In the genomic region with DNA sequence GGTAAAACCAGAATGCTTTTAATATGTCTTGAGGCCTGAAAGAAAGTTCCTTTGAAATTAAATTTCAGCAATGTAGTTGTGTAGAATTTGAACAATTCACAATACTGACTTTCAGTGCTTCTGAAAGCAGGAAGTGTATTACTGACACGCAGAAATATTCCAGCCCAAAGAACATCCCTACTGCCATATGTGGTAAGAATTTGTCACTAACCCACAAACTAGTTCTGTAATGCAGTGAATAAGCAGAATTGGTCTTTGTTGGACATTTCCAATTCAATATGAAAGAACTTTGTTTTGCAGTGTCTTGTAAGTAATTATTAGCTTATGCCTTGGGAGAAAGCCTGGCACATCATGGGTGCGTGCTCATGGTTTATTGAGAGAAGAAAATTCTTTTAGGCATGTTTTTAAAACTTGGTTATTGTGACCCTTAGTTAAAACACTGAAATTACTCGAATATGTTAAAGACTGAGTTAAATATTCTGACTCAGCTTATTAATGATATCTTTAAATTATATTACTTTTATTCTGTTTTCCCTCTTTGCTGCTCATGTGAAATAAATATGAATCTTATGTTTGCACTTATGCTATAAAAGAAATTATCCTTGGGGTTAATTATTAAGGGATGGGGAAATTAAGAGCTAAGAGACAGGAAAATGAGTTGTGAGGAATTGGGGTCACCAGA, we compare ENCODE assay signal across 10 cellular contexts. TPM values are rescaled to one million over a fixed set of nuclear protein-coding genes. Genes with fewer than 3 reads are reported as not detected.
DNase-seq lines count a peak whose midpoint lies in the region; ATAC-seq and TF ChIP-seq lines count a peak whose summit lies in the region.
"Had no signal": no experiment of that assay in that cellular context is flagged by ENCODE, and none has a peak within 500 bp of the region (broad histone marks: within the 10 kb centered on the region; RNA-seq: fewer than 3 reads in every experiment).

No MANE protein-coding gene starts in this region.

- no peaks in the 10 kb centered on the region for H3K27me3 ChIP-seq in left lung
- no peaks in the 10 kb centered on the region for H3K27me3 ChIP-seq in psoas muscle (ENCODE audit: insufficient read depth in 3 of 3, low read length in 2 of 3)

- H3K36me3 ChIP-seq in left lung (peaks cover 0 to 38% of the 10 kb centered on the region in 2 donors), psoas muscle (ENCODE audit: insufficient read depth in 1 of 2, low read depth in 1 of 2) (peaks cover 0 to 36% of the 10 kb centered on the region in 2 donors)

- H3K4me1 Mint-ChIP-seq in WTC11 (peaks cover 35% of the 10 kb centered on the region), nephron progenitor cell (peaks cover 11% of the 10 kb centered on the region)

- H3K36me3 Mint-ChIP-seq in WTC11: peaks cover 28% of the 10 kb centered on the region
- H3K36me3 Mint-ChIP-seq in nephron progenitor cell (ENCODE audit: low read depth): peaks cover 49% of the 10 kb centered on the region

- POLR2A ChIA-PET in WTC11 (lab: Charles Lee): no interaction called here

- peak overlapping the region in 1 of 2 donors; percentile 80 for H3K27ac ChIP-seq in left lung
- H3K27ac ChIP-seq in psoas muscle: no peak overlapping the region

- H3K4me1 ChIP-seq in left lung (peaks cover 4 to 80% of the 10 kb centered on the region in 2 donors), psoas muscle (peaks cover 9% of the 10 kb centered on the region)

- CTCF ChIA-PET in WTC11 (lab: Charles Lee): no interaction called here

- DNase-seq in AG08396 (ENCODE audit: low spot score): peak; percentile 26
- no peak for DNase-seq in WTC11 (ENCODE audit: low spot score)
- DNase-seq in left lung: no peak
- DNase-seq in left lobe of liver (ENCODE audit: low spot score): no peak
- no peak for DNase-seq in nephron progenitor cell
- DNase-seq in psoas muscle: no peak
- DNase-seq: activated gamma-delta T cell treated with Interleukin-2 at 50 U/mL for 16 hours, DND-41 had no signal

- no peak overlapping the region; the same call in 1 of the 2 replicates for H3K4me3 Mint-ChIP-seq in WTC11
- H3K4me3 Mint-ChIP-seq in nephron progenitor cell: no peak overlapping the region

- intact Hi-C loops in left lung (cut with DNase I) (no loop called here), psoas muscle (cut with DNase I) (no loop called here)

- H3K27ac Mint-ChIP-seq in WTC11: peak overlapping the region; percentile 76
- H3K27ac Mint-ChIP-seq in nephron progenitor cell: no peak overlapping the region

- H3K27me3 Mint-ChIP-seq in WTC11 (ENCODE audit: low read depth) (no peaks in the 10 kb centered on the region), nephron progenitor cell (ENCODE audit: low read depth, poor library complexity) (no peaks in the 10 kb centered on the region)

- ATAC-seq in HG03196 (IDR thresholded peaks at IDR 0.05; ENCODE audit: unreplicated experiment) (peak; percentile 51), WTC11 (no peak), left lung (peak; percentile 35), left lobe of liver (no peak), GM21529 (IDR thresholded peaks at IDR 0.05; ENCODE audit: unreplicated experiment) (no peak), psoas muscle (no peak)

- H3K9me3 ChIP-seq in left lung: no peaks in the 10 kb centered on the region
- no peaks in the 10 kb centered on the region for H3K9me3 ChIP-seq in psoas muscle

- 76 to 83% (median 79%) methylated on average over 3 of the region's 3 CpGs for WGBS in psoas muscle, 3 donors

- H3K9me3 Mint-ChIP-seq in WTC11 (no peaks in the 10 kb centered on the region), nephron progenitor cell (no peaks in the 10 kb centered on the region)

- H3K4me3 ChIP-seq in left lung (no peak overlapping the region), psoas muscle (no peak overlapping the region)

- TF ChIP-seq CTCF in WTC11 (IDR thresholded peaks at IDR 0.05): no peak
- TF ChIP-seq CTCF in left lung (IDR thresholded peaks at IDR 0.05): no peak
- no peak for TF ChIP-seq CTCF in nephron progenitor cell (IDR thresholded peaks at IDR 0.05)
- no peak for TF ChIP-seq CTCF in psoas muscle (IDR thresholded peaks at IDR 0.05)

TF ChIP-seq in WTC11, 78 proteins besides CTCF, POLR2A, EP300 and RAD21 (continues in another document):
- TF ChIP-seq, protein P1, sequence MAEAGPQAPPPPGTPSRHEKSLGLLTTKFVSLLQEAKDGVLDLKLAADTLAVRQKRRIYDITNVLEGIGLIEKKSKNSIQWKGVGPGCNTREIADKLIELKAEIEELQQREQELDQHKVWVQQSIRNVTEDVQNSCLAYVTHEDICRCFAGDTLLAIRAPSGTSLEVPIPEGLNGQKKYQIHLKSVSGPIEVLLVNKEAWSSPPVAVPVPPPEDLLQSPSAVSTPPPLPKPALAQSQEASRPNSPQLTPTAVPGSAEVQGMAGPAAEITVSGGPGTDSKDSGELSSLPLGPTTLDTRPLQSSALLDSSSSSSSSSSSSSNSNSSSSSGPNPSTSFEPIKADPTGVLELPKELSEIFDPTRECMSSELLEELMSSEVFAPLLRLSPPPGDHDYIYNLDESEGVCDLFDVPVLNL (CRISPR knock-in tag; IDR thresholded peaks at IDR 0.05; ENCODE audit: borderline replicate concordance, low read depth): no peak
- TF ChIP-seq IRF2 (CRISPR knock-in tag; IDR thresholded peaks at IDR 0.05; ENCODE audit: borderline replicate concordance, low read depth): no peak
- TF ChIP-seq ETV6 (CRISPR knock-in tag; IDR thresholded peaks at IDR 0.05): no peak
- TF ChIP-seq, protein P2, sequence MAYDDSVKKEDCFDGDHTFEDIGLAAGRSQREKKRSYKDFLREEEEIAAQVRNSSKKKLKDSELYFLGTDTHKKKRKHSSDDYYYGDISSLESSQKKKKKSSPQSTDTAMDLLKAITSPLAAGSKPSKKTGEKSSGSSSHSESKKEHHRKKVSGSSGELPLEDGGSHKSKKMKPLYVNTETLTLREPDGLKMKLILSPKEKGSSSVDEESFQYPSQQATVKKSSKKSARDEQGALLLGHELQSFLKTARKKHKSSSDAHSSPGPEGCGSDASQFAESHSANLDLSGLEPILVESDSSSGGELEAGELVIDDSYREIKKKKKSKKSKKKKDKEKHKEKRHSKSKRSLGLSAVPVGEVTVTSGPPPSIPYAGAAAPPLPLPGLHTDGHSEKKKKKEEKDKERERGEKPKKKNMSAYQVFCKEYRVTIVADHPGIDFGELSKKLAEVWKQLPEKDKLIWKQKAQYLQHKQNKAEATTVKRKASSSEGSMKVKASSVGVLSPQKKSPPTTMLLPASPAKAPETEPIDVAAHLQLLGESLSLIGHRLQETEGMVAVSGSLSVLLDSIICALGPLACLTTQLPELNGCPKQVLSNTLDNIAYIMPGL (CRISPR knock-in tag; IDR thresholded peaks at IDR 0.05): no peak
- no peak for TF ChIP-seq JAZF1 (CRISPR knock-in tag; IDR thresholded peaks at IDR 0.05)
- no peak for TF ChIP-seq ESRRA (CRISPR knock-in tag; IDR thresholded peaks at IDR 0.05; ENCODE audit: borderline replicate concordance)
- TF ChIP-seq, protein P3, sequence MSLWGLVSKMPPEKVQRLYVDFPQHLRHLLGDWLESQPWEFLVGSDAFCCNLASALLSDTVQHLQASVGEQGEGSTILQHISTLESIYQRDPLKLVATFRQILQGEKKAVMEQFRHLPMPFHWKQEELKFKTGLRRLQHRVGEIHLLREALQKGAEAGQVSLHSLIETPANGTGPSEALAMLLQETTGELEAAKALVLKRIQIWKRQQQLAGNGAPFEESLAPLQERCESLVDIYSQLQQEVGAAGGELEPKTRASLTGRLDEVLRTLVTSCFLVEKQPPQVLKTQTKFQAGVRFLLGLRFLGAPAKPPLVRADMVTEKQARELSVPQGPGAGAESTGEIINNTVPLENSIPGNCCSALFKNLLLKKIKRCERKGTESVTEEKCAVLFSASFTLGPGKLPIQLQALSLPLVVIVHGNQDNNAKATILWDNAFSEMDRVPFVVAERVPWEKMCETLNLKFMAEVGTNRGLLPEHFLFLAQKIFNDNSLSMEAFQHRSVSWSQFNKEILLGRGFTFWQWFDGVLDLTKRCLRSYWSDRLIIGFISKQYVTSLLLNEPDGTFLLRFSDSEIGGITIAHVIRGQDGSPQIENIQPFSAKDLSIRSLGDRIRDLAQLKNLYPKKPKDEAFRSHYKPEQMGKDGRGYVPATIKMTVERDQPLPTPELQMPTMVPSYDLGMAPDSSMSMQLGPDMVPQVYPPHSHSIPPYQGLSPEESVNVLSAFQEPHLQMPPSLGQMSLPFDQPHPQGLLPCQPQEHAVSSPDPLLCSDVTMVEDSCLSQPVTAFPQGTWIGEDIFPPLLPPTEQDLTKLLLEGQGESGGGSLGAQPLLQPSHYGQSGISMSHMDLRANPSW (CRISPR knock-in tag; conservative IDR thresholded peaks at IDR 0.05; ENCODE audit: low read depth): no peak
- TF ChIP-seq TEAD4 (CRISPR knock-in tag; IDR thresholded peaks at IDR 0.05): no peak
- TF ChIP-seq SMAD3 (CRISPR knock-in tag; IDR thresholded peaks at IDR 0.05; ENCODE audit: borderline replicate concordance): no peak
- TF ChIP-seq, protein P4, sequence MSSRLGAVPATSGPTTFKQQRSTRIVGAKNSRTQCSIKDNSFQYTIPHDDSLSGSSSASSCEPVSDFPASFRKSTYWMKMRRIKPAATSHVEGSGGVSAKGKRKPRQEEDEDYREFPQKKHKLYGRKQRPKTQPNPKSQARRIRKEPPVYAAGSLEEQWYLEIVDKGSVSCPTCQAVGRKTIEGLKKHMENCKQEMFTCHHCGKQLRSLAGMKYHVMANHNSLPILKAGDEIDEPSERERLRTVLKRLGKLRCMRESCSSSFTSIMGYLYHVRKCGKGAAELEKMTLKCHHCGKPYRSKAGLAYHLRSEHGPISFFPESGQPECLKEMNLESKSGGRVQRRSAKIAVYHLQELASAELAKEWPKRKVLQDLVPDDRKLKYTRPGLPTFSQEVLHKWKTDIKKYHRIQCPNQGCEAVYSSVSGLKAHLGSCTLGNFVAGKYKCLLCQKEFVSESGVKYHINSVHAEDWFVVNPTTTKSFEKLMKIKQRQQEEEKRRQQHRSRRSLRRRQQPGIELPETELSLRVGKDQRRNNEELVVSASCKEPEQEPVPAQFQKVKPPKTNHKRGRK (CRISPR knock-in tag; IDR thresholded peaks at IDR 0.05; ENCODE audit: borderline replicate concordance): no peak
- TF ChIP-seq NFATC4 (CRISPR knock-in tag; IDR thresholded peaks at IDR 0.05): no peak

RNA-seq across cellular contexts. Expression of a gene that starts 33.4 kb away (rescaled TPM):
- total RNA-seq in WTC11 (2021) (92.1 to 102 TPM (median 95.8 TPM) in 3 replicates), left lung (100 to 1,000 TPM; 119 to 138 TPM), left lobe of liver (12.4 TPM), psoas muscle (10 to 100 TPM; 28.5 to 48.1 (median 34.1) TPM)
- polyA plus RNA-seq in psoas muscle: 10 to 100 TPM; 16.5 to 52.6 (median 27.4) TPM

Comparison
In these comparisons a context has a peak if more than half of its experiments do, and no peak if none do; other contexts are left out.
1. ATAC-seq: peak in HG03196 (single experiment) and left lung (single experiment); none in WTC11 (single experiment), left lobe of liver (single experiment), GM21529 (single experiment) and psoas muscle (0 of 4).